In the genomic region with DNA sequence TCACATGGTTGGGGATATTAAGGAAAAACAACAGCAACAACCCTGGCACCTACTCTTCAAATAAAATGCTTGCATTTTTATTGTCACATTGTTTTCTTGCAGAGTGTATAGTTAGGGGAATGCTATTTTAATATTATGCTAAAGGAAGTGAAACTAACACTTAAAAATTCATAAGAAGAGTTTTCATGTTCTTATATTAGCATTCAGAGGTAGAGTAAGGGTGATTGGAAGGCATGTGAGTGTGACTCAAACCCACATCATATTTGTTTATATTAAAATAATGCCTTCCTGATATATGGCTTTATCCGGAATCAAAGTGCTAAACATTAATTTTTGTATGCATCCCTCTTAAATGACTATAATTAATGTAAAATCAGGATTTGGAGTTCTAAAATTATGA, we compare ENCODE assay signal across 11 cellular contexts. TPM values are rescaled to one million over a fixed set of nuclear protein-coding genes. Genes with fewer than 3 reads are reported as not detected.
DNase-seq lines count a peak whose midpoint lies in the region; ATAC-seq and TF ChIP-seq lines count a peak whose summit lies in the region.
"Had no signal": no experiment of that assay in that cellular context is flagged by ENCODE, and none has a peak within 500 bp of the region (broad histone marks: within the 10 kb centered on the region; RNA-seq: fewer than 3 reads in every experiment).

No MANE protein-coding gene starts in this region.

- H3K27ac Mint-ChIP-seq in stimulated activated memory B cell treated with anti-CD40 and anti-IgM and Interleukin-4, amounts not matched to agents 10 μg/mL and 1 μg/mL and 100 μg/mL, for 72 hours: peak overlapping the region; percentile 54

- POLR2A ChIA-PET in A673 (lab: Charles Lee; ENCODE audit: low non-redundant PET): no interaction called here

- CTCF ChIA-PET in A673 (lab: Charles Lee): no interaction called here

- H3K4me3 ChIP-seq in A673 (ENCODE audit: low read depth, low read length, poor library complexity, severe bottlenecking): no peak overlapping the region

- TF ChIP-seq CTCF in A673 (conservative IDR thresholded peaks at IDR 0.05; ENCODE audit: low read depth, low read length): no peak

- no peaks in the 10 kb centered on the region for H3K36me3 ChIP-seq in A673 (ENCODE audit: insufficient read depth, low read length, poor library complexity, severe bottlenecking)

- H3K4me3 Mint-ChIP-seq in stimulated activated memory B cell treated with anti-CD40 and anti-IgM and Interleukin-4, amounts not matched to agents 10 μg/mL and 1 μg/mL and 100 μg/mL, for 72 hours: peak overlapping the region; percentile 69

- H3K9me3 ChIP-seq in A673 (ENCODE audit: low read depth, low read length, poor library complexity, severe bottlenecking): no peaks in the 10 kb centered on the region

- BruUV-seq in A673 (replicated peaks; lab: Mats Ljungman, UMichigan): no TSS peak

- H3K27me3 Mint-ChIP-seq in stimulated activated memory B cell treated with anti-CD40 and anti-IgM and Interleukin-4, amounts not matched to agents 10 μg/mL and 1 μg/mL and 100 μg/mL, for 72 hours: no peaks in the 10 kb centered on the region

- no peaks in the 10 kb centered on the region for H3K27me3 ChIP-seq in A673 (replicated peaks; ENCODE audit: insufficient read depth, low read depth, low read length, poor library complexity)

- peaks cover 80% of the 10 kb centered on the region for H3K4me1 Mint-ChIP-seq in stimulated activated memory B cell treated with anti-CD40 and anti-IgM and Interleukin-4, amounts not matched to agents 10 μg/mL and 1 μg/mL and 100 μg/mL, for 72 hours

- DNase-seq in SIG-M5 treated with dmso at 0.1 percent for 504 hours (lab: John Stamatoyannopoulos, UW; ENCODE audit: unreplicated experiment) (peak; percentile 18), SIG-M5 (lab: John Stamatoyannopoulos, UW) (no peak), A673 (ENCODE audit: low spot score) (no peak), caudate nucleus (lab: John Stamatoyannopoulos, UW) (no peak), AML-193 (lab: John Stamatoyannopoulos, UW) (no peak)
- DNase-seq: activated T-cell treated with anti-CD3 and anti-CD28 coated beads, Interleukin-2, amount 50 U/mL, for 48 hours; NCI-H1048; retina had no signal

- peak; percentile 84 for ATAC-seq in HG02642 (IDR thresholded peaks at IDR 0.05; ENCODE audit: poor library complexity, unreplicated experiment)
- ATAC-seq in HG03565 (IDR thresholded peaks at IDR 0.05; ENCODE audit: unreplicated experiment): peak; percentile 90
- peak; percentile 88 for ATAC-seq in stimulated activated memory B cell treated with anti-CD40 and anti-IgM and Interleukin-4, amounts not matched to agents 10 μg/mL and 1 μg/mL and 100 μg/mL, for 72 hours

- H3K27ac ChIP-seq in A673 (ENCODE audit: low read depth, low read length, poor library complexity, severe bottlenecking): no peak overlapping the region
- H3K27ac ChIP-seq in caudate nucleus (ENCODE audit: low read depth, low read length): no peak overlapping the region

- H3K4me1 ChIP-seq in A673 (ENCODE audit: insufficient read depth, low read length, poor library complexity, severe bottlenecking): no peaks in the 10 kb centered on the region

- intact Hi-C loops in A673 (cut with micrococcal nuclease; ENCODE audit: unreplicated experiment): no loop called here

- peaks cover 6% of the 10 kb centered on the region for H3K9me3 Mint-ChIP-seq in stimulated activated memory B cell treated with anti-CD40 and anti-IgM and Interleukin-4, amounts not matched to agents 10 μg/mL and 1 μg/mL and 100 μg/mL, for 72 hours

- H3K36me3 Mint-ChIP-seq in stimulated activated memory B cell treated with anti-CD40 and anti-IgM and Interleukin-4, amounts not matched to agents 10 μg/mL and 1 μg/mL and 100 μg/mL, for 72 hours: peaks cover 18% of the 10 kb centered on the region

RNA-seq across cellular contexts. Expression of gene TES, which starts 59.8 kb away (rescaled TPM):
- 115 and 121 TPM in 2 replicates for total RNA-seq in A673 (2021)
